30 cellular contexts compared by ENCODE assay signal in genomic region chr7:116911799-116912198, GRCh38. TPM values are rescaled to one million over a fixed set of nuclear protein-coding genes. Genes with fewer than 3 reads are reported as not detected.
A peak's percentile ranks its signal among the peaks of the same experiment; 100 is the strongest.
DNase-seq lines count a peak whose midpoint lies in the region; ATAC-seq, FAIRE-seq and TF ChIP-seq lines count a peak whose summit lies in the region.
"Had no signal": no experiment of that assay in that cellular context is flagged by ENCODE, and none has a peak within 500 bp of the region (broad histone marks: within the 10 kb centered on the region; RNA-seq: fewer than 3 reads in every experiment).

No MANE protein-coding gene starts in this region.

- H3K23ac ChIP-seq in IMR-90 (ENCODE audit: low read depth, low read length): no peak overlapping the region

- H3K9ac ChIP-seq in IMR-90 (ENCODE audit: low read depth, low read length): no peak overlapping the region

- no peak for DNase-seq in activated CD4-positive, alpha-beta T cell treated with anti-CD3 and anti-CD28 coated beads for 36 hours
- no peak for DNase-seq in activated CD4-positive, alpha-beta T cell treated with anti-CD3 and anti-CD28 coated beads, Interleukin-2, amount 10 ng/mL, durations not matched to agents 7 days and 5 days
- no peak for DNase-seq in IMR-90
- peak; percentile 11 for DNase-seq in non-pigmented ciliary epithelial cell (ENCODE audit: low read depth)
- DNase-seq in stimulated activated naive CD8-positive, alpha-beta T cell treated with anti-CD3 and anti-CD28 coated beads, Interleukin-15, amount 100 ng/mL, for 72 hours: no peak
- DNase-seq in WTC11 (ENCODE audit: low spot score): no peak
- no peak for DNase-seq in GM12892 (ENCODE audit: insufficient read length)
- DNase-seq: activated CD4-positive, alpha-beta T cell treated with anti-CD3 and anti-CD28 coated beads, Interleukin-2, amount 10 ng/mL, durations not matched to agents 24 days and 14 days; activated effector memory CD4-positive, alpha-beta T cell treated with anti-CD3 and anti-CD28 coated beads, Interleukin-2, amount 50 U/mL, for 16 hours; aorta; CD8-positive, alpha-beta memory T cell; DMS153; NCI-H2107; NCI-H446 treated with DMSO at 0.1 percent for 48 hours; NCI-H774; Peyer's patch; SIG-M5; substantia nigra; T1000; WERI-Rb-1 had no signal

- H3K4me3 Mint-ChIP-seq in activated CD4-positive, alpha-beta T cell treated with anti-CD3 and anti-CD28 coated beads for 36 hours: no peak overlapping the region
- H3K4me3 Mint-ChIP-seq in activated CD4-positive, alpha-beta T cell treated with anti-CD3 and anti-CD28 coated beads, Interleukin-2, amount 10 ng/mL, durations not matched to agents 7 days and 5 days: no peak overlapping the region
- no peak overlapping the region for H3K4me3 Mint-ChIP-seq in stimulated activated naive CD8-positive, alpha-beta T cell treated with anti-CD3 and anti-CD28 coated beads, Interleukin-15, amount 100 ng/mL, for 72 hours
- H3K4me3 Mint-ChIP-seq in WTC11: no peak overlapping the region
- H3K4me3 Mint-ChIP-seq: activated CD4-positive, alpha-beta T cell treated with anti-CD3 and anti-CD28 coated beads, Interleukin-2, amount 10 ng/mL, durations not matched to agents 24 days and 14 days; activated naive CD8-positive, alpha-beta T cell; B cell; CD8-positive, alpha-beta memory T cell; central memory CD8-positive, alpha-beta T cell; nephron; stimulated activated memory B cell treated with anti-CD40 and anti-IgM and Interleukin-4, amounts not matched to agents 10 μg/mL and 1 μg/mL and 100 μg/mL, for 72 hours; type B pancreatic cell had no signal

- dilution Hi-C loops in IMR-90 (cut with HindIII; ENCODE audit: low sequenced_read_pairs, unreplicated experiment): no loop called here

- no peak overlapping the region for H2BK15ac ChIP-seq in IMR-90 (ENCODE audit: low read depth, low read length)

- no peak overlapping the region for H4K5ac ChIP-seq in IMR-90 (ENCODE audit: low read depth, low read length)

- intact Hi-C loops in activated CD4-positive, alpha-beta T cell treated with anti-CD3 and anti-CD28 coated beads for 36 hours (cut with DNase I, micrococcal nuclease): loop anchor here in 1 of 2 experiments (10.0 kb wide), 1 partner anchor 47 kb away; the partner anchor contains the start of gene CAPZA2
- intact Hi-C loops in IMR-90 (cut with micrococcal nuclease): no loop called here

- no peak overlapping the region for H2AFZ ChIP-seq in IMR-90 (replicated peaks; ENCODE audit: low read length, poor library complexity)
- H2AFZ ChIP-seq: hepatocyte had no signal

- no peak overlapping the region for H4K8ac ChIP-seq in IMR-90 (ENCODE audit: low read depth in 2 of 2, low read length in 2 of 2)

- no peak for TF ChIP-seq RAD21 in IMR-90 (IDR thresholded peaks at IDR 0.05; ENCODE audit: low read length)

- H2AK5ac ChIP-seq in IMR-90 (ENCODE audit: low read depth, low read length): no peak overlapping the region

- no peak overlapping the region for H4K91ac ChIP-seq in IMR-90 (ENCODE audit: insufficient read depth, low read depth, low read length)

- no TSS peak for BruUV-seq in IMR-90 (replicated peaks; lab: Mats Ljungman, UMichigan)

- H3K4me1 ChIP-seq in IMR-90 (ENCODE audit: control insufficient read depth, insufficient read depth, low read length): peaks cover 4% of the 10 kb centered on the region; the same call in 1 of the 2 replicates
- H3K4me1 ChIP-seq: Peyer's patch had no signal

- H2BK20ac ChIP-seq in IMR-90 (ENCODE audit: low read depth, low read length): no peak overlapping the region

- WGBS in IMR-90 (ENCODE audit: extremely low coverage in 2 of 2, insufficient read length in 1 of 2), 2 experiments: no CpG with 5 or more reads among the region's 1 CpG

- no peak overlapping the region for H2AK9ac ChIP-seq in IMR-90 (replicated peaks; ENCODE audit: low read depth, low read length, poor library complexity)

- TF ChIP-seq CTCF in IMR-90 (conservative IDR thresholded peaks at IDR 0.05; ENCODE audit: low read depth, low read length) (no peak), WTC11 (IDR thresholded peaks at IDR 0.05) (no peak)

- ATAC-seq in activated CD4-positive, alpha-beta T cell treated with anti-CD3 and anti-CD28 coated beads for 36 hours: no peak
- ATAC-seq in IMR-90 (ENCODE audit: low read depth): peak; percentile 59; the same call in 1 of the 2 replicates
- no peak for ATAC-seq in stimulated activated naive CD8-positive, alpha-beta T cell treated with anti-CD3 and anti-CD28 coated beads, Interleukin-15, amount 100 ng/mL, for 72 hours
- no peak for ATAC-seq in WTC11
- ATAC-seq: esophagus mucosa; stimulated activated memory B cell treated with anti-CD40 and anti-IgM and Interleukin-4, amounts not matched to agents 10 μg/mL and 1 μg/mL and 100 μg/mL, for 72 hours had no signal

- no peaks in the 10 kb centered on the region for H3K9me3 Mint-ChIP-seq in activated CD4-positive, alpha-beta T cell treated with anti-CD3 and anti-CD28 coated beads for 36 hours (ENCODE audit: low read depth)
- no peaks in the 10 kb centered on the region for H3K9me3 Mint-ChIP-seq in activated CD4-positive, alpha-beta T cell treated with anti-CD3 and anti-CD28 coated beads, Interleukin-2, amount 10 ng/mL, durations not matched to agents 7 days and 5 days
- no peaks in the 10 kb centered on the region for H3K9me3 Mint-ChIP-seq in stimulated activated naive CD8-positive, alpha-beta T cell treated with anti-CD3 and anti-CD28 coated beads, Interleukin-15, amount 100 ng/mL, for 72 hours
- no peaks in the 10 kb centered on the region for H3K9me3 Mint-ChIP-seq in WTC11
- H3K9me3 Mint-ChIP-seq: activated CD4-positive, alpha-beta T cell treated with anti-CD3 and anti-CD28 coated beads, Interleukin-2, amount 10 ng/mL, durations not matched to agents 24 days and 14 days; CD8-positive, alpha-beta memory T cell; central memory CD8-positive, alpha-beta T cell; stimulated activated memory B cell treated with anti-CD40 and anti-IgM and Interleukin-4, amounts not matched to agents 10 μg/mL and 1 μg/mL and 100 μg/mL, for 72 hours had no signal

- no peaks in the 10 kb centered on the region for H3K4me1 Mint-ChIP-seq in activated CD4-positive, alpha-beta T cell treated with anti-CD3 and anti-CD28 coated beads for 36 hours
- H3K4me1 Mint-ChIP-seq in activated CD4-positive, alpha-beta T cell treated with anti-CD3 and anti-CD28 coated beads, Interleukin-2, amount 10 ng/mL, durations not matched to agents 7 days and 5 days: no peaks in the 10 kb centered on the region
- H3K4me1 Mint-ChIP-seq in stimulated activated naive CD8-positive, alpha-beta T cell treated with anti-CD3 and anti-CD28 coated beads, Interleukin-15, amount 100 ng/mL, for 72 hours: peaks cover 6% of the 10 kb centered on the region
- H3K4me1 Mint-ChIP-seq in WTC11: no peaks in the 10 kb centered on the region
- H3K4me1 Mint-ChIP-seq: B cell; central memory CD8-positive, alpha-beta T cell; nephron; stimulated activated memory B cell treated with anti-CD40 and anti-IgM and Interleukin-4, amounts not matched to agents 10 μg/mL and 1 μg/mL and 100 μg/mL, for 72 hours had no signal

- H2BK5ac ChIP-seq in IMR-90 (ENCODE audit: low read depth, low read length, poor library complexity, severe bottlenecking): peak overlapping the region; percentile 49

- peak overlapping the region; percentile 39 for H3K27ac Mint-ChIP-seq in activated CD4-positive, alpha-beta T cell treated with anti-CD3 and anti-CD28 coated beads for 36 hours
- no peak overlapping the region for H3K27ac Mint-ChIP-seq in activated CD4-positive, alpha-beta T cell treated with anti-CD3 and anti-CD28 coated beads, Interleukin-2, amount 10 ng/mL, durations not matched to agents 7 days and 5 days
- H3K27ac Mint-ChIP-seq in stimulated activated naive CD8-positive, alpha-beta T cell treated with anti-CD3 and anti-CD28 coated beads, Interleukin-15, amount 100 ng/mL, for 72 hours: no peak overlapping the region
- no peak overlapping the region for H3K27ac Mint-ChIP-seq in WTC11
- H3K27ac Mint-ChIP-seq: activated CD4-positive, alpha-beta T cell treated with anti-CD3 and anti-CD28 coated beads, Interleukin-2, amount 10 ng/mL, durations not matched to agents 24 days and 14 days; activated naive CD8-positive, alpha-beta T cell; B cell; nephron; stimulated activated memory B cell treated with anti-CD40 and anti-IgM and Interleukin-4, amounts not matched to agents 10 μg/mL and 1 μg/mL and 100 μg/mL, for 72 hours; type B pancreatic cell had no signal

- no peak overlapping the region for H3K4ac ChIP-seq in IMR-90 (ENCODE audit: low read depth, low read length)

- POLR2A ChIA-PET in activated CD4-positive, alpha-beta T cell treated with anti-CD3 and anti-CD28 coated beads for 36 hours (lab: Charles Lee): no interaction called here
- POLR2A ChIA-PET in activated CD4-positive, alpha-beta T cell treated with anti-CD3 and anti-CD28 coated beads, Interleukin-2, amount 10 ng/mL, durations not matched to agents 7 days and 5 days (lab: Charles Lee): no interaction called here
- POLR2A ChIA-PET in IMR-90 (lab: Charles Lee; ENCODE audit: unreplicated experiment) (no interaction called here), WTC11 (lab: Charles Lee) (no interaction called here)

- H3K4me2 ChIP-seq in IMR-90 (ENCODE audit: low read depth, low read length): no peak overlapping the region
- H3K4me2 ChIP-seq: hepatocyte had no signal

- H3K9me1 ChIP-seq in IMR-90 (ENCODE audit: insufficient read depth, low read length): peaks cover 2% of the 10 kb centered on the region

- H2BK120ac ChIP-seq in IMR-90 (ENCODE audit: low read depth, low read length): no peak overlapping the region

- H4K20me1 ChIP-seq in IMR-90 (ENCODE audit: insufficient read depth, low read length): peaks cover 5% of the 10 kb centered on the region; the same call in 1 of the 2 replicates

- peaks cover 42% of the 10 kb centered on the region for H3K36me3 Mint-ChIP-seq in activated CD4-positive, alpha-beta T cell treated with anti-CD3 and anti-CD28 coated beads for 36 hours (ENCODE audit: low read depth)
- H3K36me3 Mint-ChIP-seq in activated CD4-positive, alpha-beta T cell treated with anti-CD3 and anti-CD28 coated beads, Interleukin-2, amount 10 ng/mL, durations not matched to agents 7 days and 5 days (ENCODE audit: low read depth): peaks cover 43% of the 10 kb centered on the region
- peaks cover 59% of the 10 kb centered on the region for H3K36me3 Mint-ChIP-seq in WTC11

- FAIRE-seq in endometrium (lab: Jason Lieb, UNC) (peak; percentile 59), GM12892 (lab: Jason Lieb, UNC) (no peak)

- H3K27ac ChIP-seq in IMR-90 (ENCODE audit: insufficient read depth, low read length): no peak overlapping the region
- H3K27ac ChIP-seq: 22Rv1, hepatocyte, Peyer's patch, WERI-Rb-1 had no signal

- peaks cover 36% of the 10 kb centered on the region for H3K36me3 ChIP-seq in IMR-90 (ENCODE audit: control insufficient read depth, insufficient read depth, low read length)

- CTCF ChIA-PET in activated CD4-positive, alpha-beta T cell treated with anti-CD3 and anti-CD28 coated beads for 36 hours (lab: Charles Lee): no interaction called here
- CTCF ChIA-PET in activated CD4-positive, alpha-beta T cell treated with anti-CD3 and anti-CD28 coated beads, Interleukin-2, amount 10 ng/mL, durations not matched to agents 7 days and 5 days (lab: Charles Lee): interaction anchor here (0.7 kb wide), 1 partner anchor 16 kb away, joined by 3 read pairs; no protein-coding TSS in a partner anchor
- CTCF ChIA-PET in IMR-90 (lab: Yijun Ruan, JAX): interaction anchor here (0.6 kb wide), 1 partner anchor 219 kb away, joined by 5 read pairs; no protein-coding TSS in a partner anchor
- CTCF ChIA-PET in WTC11 (lab: Charles Lee): interaction anchor here (1.6 kb wide), 1 partner anchor 19 kb away, joined by 6 read pairs; no protein-coding TSS in a partner anchor

- no peaks in the 10 kb centered on the region for H3K27me3 ChIP-seq in IMR-90 (ENCODE audit: control insufficient read depth, insufficient read depth, low read length)
- H3K27me3 ChIP-seq: hepatocyte, Peyer's patch had no signal

- H3K56ac ChIP-seq in IMR-90 (ENCODE audit: extremely low read depth, insufficient read depth, low read length): no peak overlapping the region

- no peaks in the 10 kb centered on the region for H3K9me3 ChIP-seq in IMR-90 (ENCODE audit: control insufficient read depth, insufficient read depth, low read length)
- H3K9me3 ChIP-seq: Peyer's patch had no signal

- H3K18ac ChIP-seq in IMR-90 (ENCODE audit: low read depth, low read length): no peak overlapping the region

- H3K4me3 ChIP-seq in IMR-90 (ENCODE audit: insufficient read depth, low read depth, low read length): no peak overlapping the region
- H3K4me3 ChIP-seq: hepatocyte, Peyer's patch had no signal

- TF ChIP-seq POLR2A in IMR-90 (IDR thresholded peaks at IDR 0.05; ENCODE audit: low read depth, low read length) (no peak), GM12892 (IDR thresholded peaks at IDR 0.05; ENCODE audit: low read depth, low read length) (no peak)

- in situ Hi-C loops in IMR-90 (cut with MboI; ENCODE audit: low sequenced_read_pairs): no loop called here

- H3K14ac ChIP-seq in IMR-90 (replicated peaks; ENCODE audit: low read depth, low read length): no peak overlapping the region

- H3K79me1 ChIP-seq in IMR-90 (ENCODE audit: low read depth in 1 of 2, low read length in 2 of 2): peaks cover 11 to 21% of the 10 kb centered on the region in 2 experiments

- H3K27me3 Mint-ChIP-seq in activated CD4-positive, alpha-beta T cell treated with anti-CD3 and anti-CD28 coated beads for 36 hours: no peaks in the 10 kb centered on the region
- no peaks in the 10 kb centered on the region for H3K27me3 Mint-ChIP-seq in activated CD4-positive, alpha-beta T cell treated with anti-CD3 and anti-CD28 coated beads, Interleukin-2, amount 10 ng/mL, durations not matched to agents 7 days and 5 days
- H3K27me3 Mint-ChIP-seq in stimulated activated naive CD8-positive, alpha-beta T cell treated with anti-CD3 and anti-CD28 coated beads, Interleukin-15, amount 100 ng/mL, for 72 hours: no peaks in the 10 kb centered on the region
- no peaks in the 10 kb centered on the region for H3K27me3 Mint-ChIP-seq in WTC11 (ENCODE audit: low read depth)
- H3K27me3 Mint-ChIP-seq: activated CD4-positive, alpha-beta T cell treated with anti-CD3 and anti-CD28 coated beads, Interleukin-2, amount 10 ng/mL, durations not matched to agents 24 days and 14 days; activated naive CD8-positive, alpha-beta T cell; B cell; CD8-positive, alpha-beta memory T cell; central memory CD8-positive, alpha-beta T cell; stimulated activated memory B cell treated with anti-CD40 and anti-IgM and Interleukin-4, amounts not matched to agents 10 μg/mL and 1 μg/mL and 100 μg/mL, for 72 hours; type B pancreatic cell had no signal

RNA-seq across cellular contexts. Expression of gene ST7, which starts 41.5 kb away (rescaled TPM):
- total RNA-seq in activated CD4-positive, alpha-beta T cell treated with anti-CD3 and anti-CD28 coated beads for 36 hours: 1 to 10 TPM; 6.4 to 8.1 TPM
- total RNA-seq in activated CD4-positive, alpha-beta T cell treated with anti-CD3 and anti-CD28 coated beads, Interleukin-2, amount 10 ng/mL, durations not matched to agents 7 days and 5 days: 1 to 10 TPM; 5.2 to 7.0 TPM
- total RNA-seq in IMR-90 (2012; rRNA removed) (25.3 and 26.0 TPM in 2 replicates), WTC11 (2021) (9.0 to 12.4 TPM (median 10.3 TPM) in 3 replicates)
- polyA plus RNA-seq in IMR-90 (2012; rRNA removed): 17.8 and 18.6 TPM in 2 replicates
- 6.4 and 10.2 TPM in 2 replicates for polyA plus RNA-seq in IMR-90 (2012; cell fraction: cytosol; rRNA removed)
- 9.2 and 54.0 TPM in 2 replicates for polyA plus RNA-seq in IMR-90 (2012; cell fraction: nucleus; rRNA removed; ENCODE audit: low replicate concordance)
- polyA plus RNA-seq in GM12892 (2012; ENCODE audit: missing spikeins): 61.1 TPM

RNA-seq across cellular contexts. Expression of gene CAPZA2, which starts 49.4 kb away (rescaled TPM):
- 100 to 1,000 TPM; 173 to 262 TPM for total RNA-seq in activated CD4-positive, alpha-beta T cell treated with anti-CD3 and anti-CD28 coated beads for 36 hours
- 100 to 1,000 TPM; 134 to 182 TPM for total RNA-seq in activated CD4-positive, alpha-beta T cell treated with anti-CD3 and anti-CD28 coated beads, Interleukin-2, amount 10 ng/mL, durations not matched to agents 7 days and 5 days
- total RNA-seq in IMR-90 (2012; rRNA removed) (133 and 229 TPM in 2 replicates), WTC11 (2021) (122 to 153 TPM (median 125 TPM) in 3 replicates)
- polyA plus RNA-seq in IMR-90 (2012; rRNA removed): 50.7 and 66.6 TPM in 2 replicates
- polyA plus RNA-seq in IMR-90 (2012; cell fraction: cytosol; rRNA removed): 5.7 and 9.2 TPM in 2 replicates
- 1.9 and 22.8 TPM in 2 replicates for polyA plus RNA-seq in IMR-90 (2012; cell fraction: nucleus; rRNA removed; ENCODE audit: low replicate concordance)
- polyA plus RNA-seq in GM12892 (2012; ENCODE audit: missing spikeins): 96.0 TPM
